Comparison of ENCODE assay signal across 8 cellular contexts in the genomic region with DNA sequence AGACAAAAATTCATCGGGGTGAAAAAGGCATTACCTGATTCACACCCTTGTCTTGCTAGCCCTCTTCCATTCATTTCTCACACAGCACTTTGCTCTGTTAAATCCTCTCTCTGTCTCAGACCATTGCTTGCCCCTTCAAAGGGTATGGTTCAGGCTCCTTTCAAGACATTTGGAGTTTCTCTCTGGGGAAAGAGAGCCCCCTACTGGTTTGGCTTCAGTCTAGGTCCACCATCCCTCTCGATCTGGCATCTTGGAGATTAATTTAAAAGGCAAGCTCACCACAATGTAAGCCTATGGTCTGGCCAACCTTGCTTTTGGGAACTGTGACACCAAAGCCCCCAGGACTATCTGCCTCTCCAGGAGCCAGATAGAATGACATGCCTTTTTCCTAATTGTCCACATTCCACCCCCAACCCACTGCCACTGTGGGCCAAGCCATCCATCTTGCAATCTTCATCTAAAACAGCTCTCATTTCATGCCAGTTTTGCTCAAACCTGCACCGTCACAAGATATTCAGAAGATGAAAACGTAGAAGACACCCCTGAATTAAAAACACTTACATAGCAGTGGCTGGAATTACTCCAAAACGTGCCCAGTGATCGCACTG.
DNase-seq lines count a peak whose midpoint lies in the region; ATAC-seq and TF ChIP-seq lines count a peak whose summit lies in the region.

No MANE protein-coding gene starts in this region.

- H3K9me3 Mint-ChIP-seq in activated CD4-positive, alpha-beta T cell treated with anti-CD3 and anti-CD28 coated beads, Interleukin-2, amount 10 ng/mL, durations not matched to agents 24 days and 14 days, result no peaks in the 10 kb centered on the region
- H3K9me3 Mint-ChIP-seq in activated T-helper 2 cell treated with anti-CD3 and anti-CD28 coated beads, Interferon-gamma antibody, Interleukin-2, Interleukin-4, amounts not matched to agents 10 μg/mL and 5 μg/mL and 100 μg/mL, durations not matched to agents 14 hours and 24 hours and 36 hours, result no peaks in the 10 kb centered on the region

- H3K79me2 ChIP-seq in trophoblast cell (ENCODE audit: control insufficient read depth, insufficient read depth, low read length, poor library complexity), result no peaks in the 10 kb centered on the region

- H2BK12ac ChIP-seq in trophoblast cell (ENCODE audit: low read length), result no peak overlapping the region

- H2AK5ac ChIP-seq in trophoblast cell (ENCODE audit: low read length), result no peak overlapping the region

- DNase-seq in DMS153 (lab: John Stamatoyannopoulos, UW) (peak; percentile 24), GM19238 (ENCODE audit: insufficient read length, low spot score) (peak; percentile 61), NCI-H2196 (lab: John Stamatoyannopoulos, UW; ENCODE audit: unreplicated experiment) (peak; percentile 63), foreskin fibroblast (peak; percentile 26 to 71), trophoblast cell (peak; percentile 42 to 80)
- peak; percentile 83 for DNase-seq in activated CD4-positive, alpha-beta T cell treated with anti-CD3 and anti-CD28 coated beads, Interleukin-2, amount 10 ng/mL, durations not matched to agents 24 days and 14 days
- no peak for DNase-seq in activated T-helper 2 cell treated with anti-CD3 and anti-CD28 coated beads, Interferon-gamma antibody, Interleukin-2, Interleukin-4, amounts not matched to agents 10 μg/mL and 5 μg/mL and 100 μg/mL, durations not matched to agents 14 hours and 24 hours and 36 hours (ENCODE audit: low spot score)

- ATAC-seq in HG03103 (IDR thresholded peaks at IDR 0.05; ENCODE audit: low read depth, unreplicated experiment), result peak; percentile 80

- no peak overlapping the region for H3K27ac Mint-ChIP-seq in activated CD4-positive, alpha-beta T cell treated with anti-CD3 and anti-CD28 coated beads, Interleukin-2, amount 10 ng/mL, durations not matched to agents 24 days and 14 days
- H3K27ac Mint-ChIP-seq in activated T-helper 2 cell treated with anti-CD3 and anti-CD28 coated beads, Interferon-gamma antibody, Interleukin-2, Interleukin-4, amounts not matched to agents 10 μg/mL and 5 μg/mL and 100 μg/mL, durations not matched to agents 14 hours and 24 hours and 36 hours, result no peak overlapping the region

- H3K36me3 Mint-ChIP-seq in activated CD4-positive, alpha-beta T cell treated with anti-CD3 and anti-CD28 coated beads, Interleukin-2, amount 10 ng/mL, durations not matched to agents 24 days and 14 days (ENCODE audit: low read depth), result peaks cover 26% of the 10 kb centered on the region
- peaks cover 11% of the 10 kb centered on the region for H3K36me3 Mint-ChIP-seq in activated T-helper 2 cell treated with anti-CD3 and anti-CD28 coated beads, Interferon-gamma antibody, Interleukin-2, Interleukin-4, amounts not matched to agents 10 μg/mL and 5 μg/mL and 100 μg/mL, durations not matched to agents 14 hours and 24 hours and 36 hours (ENCODE audit: low read depth)

- no peak overlapping the region for H3K4me2 ChIP-seq in trophoblast cell (ENCODE audit: low read length)

- H3K4ac ChIP-seq in trophoblast cell (ENCODE audit: low read depth, low read length), result no peak overlapping the region

- H4K8ac ChIP-seq in trophoblast cell (ENCODE audit: low read depth, low read length), result no peak overlapping the region

- H3K9ac ChIP-seq in trophoblast cell (ENCODE audit: low read length), result no peak overlapping the region

- peaks cover 2% of the 10 kb centered on the region for H3K4me1 Mint-ChIP-seq in activated CD4-positive, alpha-beta T cell treated with anti-CD3 and anti-CD28 coated beads, Interleukin-2, amount 10 ng/mL, durations not matched to agents 24 days and 14 days
- no peaks in the 10 kb centered on the region for H3K4me1 Mint-ChIP-seq in activated T-helper 2 cell treated with anti-CD3 and anti-CD28 coated beads, Interferon-gamma antibody, Interleukin-2, Interleukin-4, amounts not matched to agents 10 μg/mL and 5 μg/mL and 100 μg/mL, durations not matched to agents 14 hours and 24 hours and 36 hours (ENCODE audit: low read depth)

- H2AFZ ChIP-seq in trophoblast cell (ENCODE audit: insufficient read depth, low read length, poor library complexity), result no peak overlapping the region

- no CpG with 5 or more reads among the region's 6 CpGs for WGBS in trophoblast cell (ENCODE audit: extremely low coverage, insufficient coverage, insufficient read length)

- H3K4me3 ChIP-seq in foreskin fibroblast (ENCODE audit: low read depth in 1 of 2, low read length in 2 of 2) (no peak overlapping the region), trophoblast cell (ENCODE audit: low read depth, low read length) (no peak overlapping the region)

- peak; percentile 73 for TF ChIP-seq CTCF in foreskin fibroblast (IDR thresholded peaks at IDR 0.05; ENCODE audit: low read depth, low read length)

- no peaks in the 10 kb centered on the region for H3K79me1 ChIP-seq in trophoblast cell (ENCODE audit: low read length)

- H3K14ac ChIP-seq in trophoblast cell (ENCODE audit: low read length), result no peak overlapping the region

- H2BK120ac ChIP-seq in trophoblast cell (ENCODE audit: insufficient read depth, low read length, poor library complexity), result no peak overlapping the region

- H2BK5ac ChIP-seq in trophoblast cell (ENCODE audit: low read depth, low read length, poor library complexity), result no peak overlapping the region

- H3K27me3 Mint-ChIP-seq in activated CD4-positive, alpha-beta T cell treated with anti-CD3 and anti-CD28 coated beads, Interleukin-2, amount 10 ng/mL, durations not matched to agents 24 days and 14 days, result no peaks in the 10 kb centered on the region
- no peaks in the 10 kb centered on the region for H3K27me3 Mint-ChIP-seq in activated T-helper 2 cell treated with anti-CD3 and anti-CD28 coated beads, Interferon-gamma antibody, Interleukin-2, Interleukin-4, amounts not matched to agents 10 μg/mL and 5 μg/mL and 100 μg/mL, durations not matched to agents 14 hours and 24 hours and 36 hours (ENCODE audit: low read depth)

- no peaks in the 10 kb centered on the region for H3K27me3 ChIP-seq in trophoblast cell (ENCODE audit: insufficient read depth, low read length)

- no peak overlapping the region for H3K4me3 Mint-ChIP-seq in activated CD4-positive, alpha-beta T cell treated with anti-CD3 and anti-CD28 coated beads, Interleukin-2, amount 10 ng/mL, durations not matched to agents 24 days and 14 days
- no peak overlapping the region for H3K4me3 Mint-ChIP-seq in activated T-helper 2 cell treated with anti-CD3 and anti-CD28 coated beads, Interferon-gamma antibody, Interleukin-2, Interleukin-4, amounts not matched to agents 10 μg/mL and 5 μg/mL and 100 μg/mL, durations not matched to agents 14 hours and 24 hours and 36 hours (ENCODE audit: low read depth)

- H3K18ac ChIP-seq in trophoblast cell (ENCODE audit: low read length), result no peak overlapping the region

- H3K9me3 ChIP-seq in trophoblast cell (ENCODE audit: insufficient read depth, low read depth, low read length), result no peaks in the 10 kb centered on the region

- H3K4me1 ChIP-seq in trophoblast cell (ENCODE audit: control insufficient read depth in 1 of 2, insufficient read depth in 2 of 2, low read length in 2 of 2), result no peaks in the 10 kb centered on the region

- no peak overlapping the region for H4K91ac ChIP-seq in trophoblast cell (ENCODE audit: low read depth, low read length)

- intact Hi-C loops in activated CD4-positive, alpha-beta T cell treated with anti-CD3 and anti-CD28 coated beads, Interleukin-2, amount 10 ng/mL, durations not matched to agents 24 days and 14 days (cut with micrococcal nuclease), result loop anchor here (1.0 to 5.0 kb wide), 2 partner anchors 244 to 505 kb away; no protein-coding TSS in a partner anchor
- intact Hi-C loops in activated T-helper 2 cell treated with anti-CD3 and anti-CD28 coated beads, Interferon-gamma antibody, Interleukin-2, Interleukin-4, amounts not matched to agents 10 μg/mL and 5 μg/mL and 100 μg/mL, durations not matched to agents 14 hours and 24 hours and 36 hours (cut with micrococcal nuclease), result loop anchor here (1.0 to 5.0 kb wide), 2 partner anchors 244 to 505 kb away; no protein-coding TSS in a partner anchor

- no peak overlapping the region for H4K12ac ChIP-seq in trophoblast cell (ENCODE audit: low read depth, low read length)

- no peak overlapping the region for H3K27ac ChIP-seq in trophoblast cell (ENCODE audit: low read depth, low read length)

- no peak overlapping the region for H3K23ac ChIP-seq in trophoblast cell (ENCODE audit: low read length)

- peaks cover 0 to 4% of the 10 kb centered on the region in 2 experiments for H3K36me3 ChIP-seq in trophoblast cell (ENCODE audit: control insufficient read depth in 1 of 2, insufficient read depth in 2 of 2, low read length in 2 of 2)
